In the genomic region with DNA sequence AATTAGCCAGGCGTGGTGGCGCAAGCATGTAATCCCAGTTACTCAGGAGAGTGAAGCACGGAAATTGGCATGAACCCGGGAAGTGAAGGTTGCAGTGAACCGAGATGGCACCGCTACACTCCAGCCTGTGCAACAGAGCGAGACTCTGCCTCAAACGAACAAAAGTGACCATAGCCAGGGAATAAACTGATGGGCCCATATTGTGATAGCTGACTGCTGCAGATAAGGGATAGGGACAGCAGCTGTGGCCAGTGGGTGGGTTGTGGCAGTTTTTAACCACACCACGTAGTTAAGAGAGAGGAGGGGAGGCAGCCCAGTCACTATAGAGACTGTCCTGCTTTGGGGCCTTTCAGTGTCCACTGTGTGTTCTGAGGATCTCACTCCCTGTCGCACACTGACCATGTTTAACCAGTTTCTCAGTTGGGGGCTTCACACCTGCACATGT, we compare ENCODE assay signal across 14 cellular contexts. TPM values are rescaled to one million over a fixed set of nuclear protein-coding genes. Genes with fewer than 3 reads are reported as not detected.
DNase-seq lines count a peak whose midpoint lies in the region; ATAC-seq and TF ChIP-seq lines count a peak whose summit lies in the region.
"Had no signal": no experiment of that assay in that cellular context is flagged by ENCODE, and none has a peak within 500 bp of the region (broad histone marks: within the 10 kb centered on the region; RNA-seq: fewer than 3 reads in every experiment).

No MANE protein-coding gene starts in this region.

- H3K4me2 ChIP-seq in GM23248 (ENCODE audit: unreplicated experiment) (peak overlapping the region; percentile 3), hepatocyte (no peak overlapping the region)
- H3K4me2 ChIP-seq: KMS-11 had no signal

- 85 to 89% methylated on average over 10 of the region's 10 CpGs for WGBS in GM23248 (ENCODE audit: low coverage in 1 of 2, low lambda C conversion rate in 2 of 2, missing lambda C conversion rate in 2 of 2), 2 experiments
- WGBS in hepatocyte (ENCODE audit: low lambda C conversion rate, missing lambda C conversion rate) = 90% methylated on average over 10 of the region's 10 CpGs
- 84 to 87% methylated on average over 10 of the region's 10 CpGs for WGBS in sigmoid colon, 2 donors

- no peak for TF ChIP-seq CTCF in hepatocyte (IDR thresholded peaks at IDR 0.05; ENCODE audit: poor library complexity)
- TF ChIP-seq CTCF in sigmoid colon (IDR thresholded peaks at IDR 0.05) = no peak

- H3K9me2 ChIP-seq in GM23248 (ENCODE audit: insufficient read depth) (no peaks in the 10 kb centered on the region), hepatocyte (replicated peaks; ENCODE audit: insufficient read depth) (no peaks in the 10 kb centered on the region)

- peak overlapping the region; percentile 69 for H3K27ac ChIP-seq in GM23248
- peak overlapping the region; percentile 65; the same call in 1 of the 2 replicates for H3K27ac ChIP-seq in SJSA1
- H3K27ac ChIP-seq in hepatocyte = peak overlapping the region; percentile 87
- peak overlapping the region; percentile 63 to 93 (median 84) for H3K27ac ChIP-seq in sigmoid colon
- H3K27ac ChIP-seq: KMS-11 had no signal

- H4K20me1 ChIP-seq in GM23248 (ENCODE audit: insufficient read depth) = no peaks in the 10 kb centered on the region
- no peaks in the 10 kb centered on the region for H4K20me1 ChIP-seq in hepatocyte (ENCODE audit: insufficient read depth, poor library complexity, severe bottlenecking)

- peaks cover 15% of the 10 kb centered on the region for H3K4me1 ChIP-seq in GM23248 (ENCODE audit: insufficient read depth)
- peaks cover 18% of the 10 kb centered on the region for H3K4me1 ChIP-seq in SJSA1 (replicated peaks)
- peaks cover 22% of the 10 kb centered on the region for H3K4me1 ChIP-seq in hepatocyte (ENCODE audit: insufficient read depth)
- H3K4me1 ChIP-seq in sigmoid colon = peaks cover 0 to 51% (median 35%) of the 10 kb centered on the region in 4 donors

- H3K27me3 ChIP-seq in GM23248 (replicated peaks; ENCODE audit: insufficient read depth) (no peaks in the 10 kb centered on the region), SJSA1 (replicated peaks) (no peaks in the 10 kb centered on the region), hepatocyte (no peaks in the 10 kb centered on the region), sigmoid colon (no peaks in the 10 kb centered on the region)

- H3K79me2 ChIP-seq in GM23248 (ENCODE audit: insufficient read depth) (no peaks in the 10 kb centered on the region), hepatocyte (no peaks in the 10 kb centered on the region)

- no peaks in the 10 kb centered on the region for H3K36me3 ChIP-seq in GM23248 (ENCODE audit: low read depth)
- H3K36me3 ChIP-seq in SJSA1 = peaks cover 10% of the 10 kb centered on the region; the same call in 1 of the 2 replicates
- H3K36me3 ChIP-seq in hepatocyte (replicated peaks; ENCODE audit: insufficient read depth, low read depth) = no peaks in the 10 kb centered on the region
- no peaks in the 10 kb centered on the region for H3K36me3 ChIP-seq in sigmoid colon

- intact Hi-C loops in sigmoid colon (cut with DNase I) = no loop called here

- H2AFZ ChIP-seq in GM23248 (no peak overlapping the region), hepatocyte (no peak overlapping the region)

- no peak for TF ChIP-seq EP300 in sigmoid colon (IDR thresholded peaks at IDR 0.05)

- no peak overlapping the region for H3K4me3 ChIP-seq in GM23248
- no peak overlapping the region for H3K4me3 ChIP-seq in SJSA1
- no peak overlapping the region for H3K4me3 ChIP-seq in hepatocyte
- H3K4me3 ChIP-seq in sigmoid colon = no peak overlapping the region

- peaks cover 15% of the 10 kb centered on the region for H3F3A ChIP-seq in GM23248 (ENCODE audit: insufficient read depth)

- H3K9ac ChIP-seq in GM23248 = peak overlapping the region; percentile 16; the same call in 1 of the 2 replicates
- H3K9ac ChIP-seq: KMS-11 had no signal

- DNase-seq in GM23248 (no peak), SJSA1 (ENCODE audit: low read depth in 1 of 2, low spot score in 2 of 2) (no peak), hepatocyte (ENCODE audit: low spot score) (no peak), sigmoid colon (peak; percentile 61), iPS-NIHi11 (ENCODE audit: low spot score) (no peak), NCI-H510A (lab: John Stamatoyannopoulos, UW) (no peak), NCI-H2107 (lab: John Stamatoyannopoulos, UW) (no peak)
- DNase-seq: DMS53; NCI-H1092; NCI-H2171; stimulated activated CD4-positive, alpha-beta T cell treated with anti-CD3 and anti-CD28 coated beads, Interleukin-12 subunit alpha, Interleukin-12 subunit beta, amount 100 ng/mL, for 4 hours had no signal

- no peaks in the 10 kb centered on the region for H3K9me3 ChIP-seq in GM23248 (ENCODE audit: low read depth)
- H3K9me3 ChIP-seq in SJSA1 (replicated peaks) = no peaks in the 10 kb centered on the region
- H3K9me3 ChIP-seq in hepatocyte (ENCODE audit: low read depth) = no peaks in the 10 kb centered on the region
- no peaks in the 10 kb centered on the region for H3K9me3 ChIP-seq in sigmoid colon

- TF ChIP-seq POLR2A in sigmoid colon (IDR thresholded peaks at IDR 0.05) = no peak

- ATAC-seq in GM19023 (IDR thresholded peaks at IDR 0.05; ENCODE audit: unreplicated experiment) = no peak
- ATAC-seq: HCT116 had no signal

- in situ Hi-C loops in GM23248 (cut with MboI) = no loop called here

RNA-seq across cellular contexts. Expression of a gene that starts 58.9 kb away (rescaled TPM):
- 34.2 and 51.7 TPM in 2 replicates for total RNA-seq in GM23248 (2014; rRNA removed; shearing (Covaris generic))
- polyA plus RNA-seq in GM23248 (2016; fragmentation: Nextera tagmentation; extraction: Ambion mirVana) (32.7 and 33.3 TPM in 2 replicates), hepatocyte (62.9 and 64.0 TPM in 2 replicates), sigmoid colon (10 to 100 TPM; 10.8 to 29.3 (median 11.6) TPM)
- 22.4 and 33.1 TPM in 2 replicates for total RNA-seq in SJSA1 (2014; rRNA removed; shearing (Covaris generic))
- total RNA-seq in hepatocyte (46.2 and 54.7 TPM in 2 replicates), sigmoid colon (10 to 100 TPM; 17.3 to 40.3 (median 26.6) TPM)
